38 cellular contexts compared by ENCODE assay signal in genomic region chr2:233341296-233341695, GRCh38. TPM values are rescaled to one million over a fixed set of nuclear protein-coding genes. Genes with fewer than 3 reads are reported as not detected.
"Had no signal": no experiment of that assay in that cellular context is flagged by ENCODE, and none has a peak within 500 bp of the region (broad histone marks: within the 10 kb centered on the region; RNA-seq: fewer than 3 reads in every experiment).

No MANE protein-coding gene starts in this region.

- H3K4me3 ChIP-seq: MG63 had no signal

- H3K36me3 ChIP-seq: MG63 had no signal

- DNase-seq: Karpas-422, Kasumi-1, MG63, MM.1S, MV-4-11, NCI-H1048, NCI-H1092, NCI-H1092 treated with DMSO at 0.1 percent for 48 hours, NCI-H1105, NCI-H1105 treated with DMSO at 0.1 percent for 48 hours, NCI-H1417, NCI-H1417 treated with DMSO at 0.1 percent for 48 hours, NCI-H1436, NCI-H1436 treated with DMSO at 0.1 percent for 48 hours, NCI-H146, NCI-H1694, NCI-H1694 treated with DMSO at 0.1 percent for 48 hours, NCI-H187, NCI-H187 treated with DMSO at 0.1 percent for 48 hours, NCI-H1930, NCI-H2029, NCI-H2029 treated with DMSO at 0.1 percent for 48 hours, NCI-H2081, NCI-H2081 treated with DMSO at 0.1 percent for 48 hours, NCI-H2107, NCI-H2171, NCI-H2171 treated with DMSO at 0.1 percent for 48 hours, NCI-H2227 treated with DMSO at 0.1 percent for 48 hours, NCI-H226, NCI-H345, NCI-H446, NCI-H446 treated with DMSO at 0.1 percent for 48 hours, NCI-H510A, NCI-H510A treated with DMSO at 0.1 percent for 48 hours had no signal

- H3K27me3 ChIP-seq: MG63 had no signal

- H3K9me3 ChIP-seq: MG63 had no signal

RNA-seq across cellular contexts. Expression of gene SAG, which starts 33.7 kb away (rescaled TPM):
- total RNA-seq: LHCN-M2, M059J, MCF 10A, NCI-H460 had no signal
